Comparison of ENCODE assay signal across 20 cellular contexts in the genomic region with DNA sequence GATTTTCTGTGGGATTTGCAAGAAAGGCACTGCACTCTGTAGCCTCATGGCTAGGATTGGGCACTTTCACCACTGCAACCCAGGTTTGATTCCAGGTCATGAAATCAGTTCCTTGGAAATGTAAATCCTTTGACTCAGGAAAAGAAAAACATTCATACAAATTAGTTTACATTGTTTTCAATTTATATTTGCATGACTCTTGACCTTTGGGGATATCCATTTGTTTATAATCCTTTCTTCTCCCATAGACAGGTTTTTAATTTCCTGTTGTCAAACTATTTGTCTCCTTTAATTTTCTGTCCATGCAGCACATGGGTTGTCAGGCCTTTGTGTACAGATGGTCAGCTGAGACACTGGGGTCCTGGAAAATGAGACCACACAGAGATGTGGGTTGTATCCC.
"Had no signal": no experiment of that assay in that cellular context is flagged by ENCODE, and none has a peak within 500 bp of the region (broad histone marks: within the 10 kb centered on the region; RNA-seq: fewer than 3 reads in every experiment).

No MANE protein-coding gene starts in this region.

- H3K4me1 ChIP-seq: SJCRH30 had no signal

- FAIRE-seq: HTR-8/SVneo, K562 had no signal

- DNase-seq: Kasumi-1, MM.1S, NCI-H1105, NCI-H1417, NCI-H1436 treated with DMSO at 0.1 percent for 48 hours, NCI-H1694 treated with DMSO at 0.1 percent for 48 hours, NCI-H1930, NCI-H2081, NCI-H2107, NCI-H2227 treated with DMSO at 0.1 percent for 48 hours, NCI-H524, NCI-H526 treated with DMSO at 0.1 percent for 48 hours, NCI-H774, SHP77 treated with DMSO at 0.1 percent for 48 hours, SJCRH30, T-helper 1 cell had no signal

- H3K9me3 ChIP-seq: SJCRH30 had no signal

- H3K27ac ChIP-seq: HL-60, KMS-11, SJCRH30 had no signal

- H3K9ac ChIP-seq: KMS-11 had no signal

- H3K4me2 ChIP-seq: KMS-11 had no signal

- H3K4me3 ChIP-seq: K562, SJCRH30 had no signal

- H3K27me3 ChIP-seq: SJCRH30 had no signal

- H3K36me3 ChIP-seq: SJCRH30 had no signal
